ENCODE assay signal across 1 cellular context in the genomic region with DNA sequence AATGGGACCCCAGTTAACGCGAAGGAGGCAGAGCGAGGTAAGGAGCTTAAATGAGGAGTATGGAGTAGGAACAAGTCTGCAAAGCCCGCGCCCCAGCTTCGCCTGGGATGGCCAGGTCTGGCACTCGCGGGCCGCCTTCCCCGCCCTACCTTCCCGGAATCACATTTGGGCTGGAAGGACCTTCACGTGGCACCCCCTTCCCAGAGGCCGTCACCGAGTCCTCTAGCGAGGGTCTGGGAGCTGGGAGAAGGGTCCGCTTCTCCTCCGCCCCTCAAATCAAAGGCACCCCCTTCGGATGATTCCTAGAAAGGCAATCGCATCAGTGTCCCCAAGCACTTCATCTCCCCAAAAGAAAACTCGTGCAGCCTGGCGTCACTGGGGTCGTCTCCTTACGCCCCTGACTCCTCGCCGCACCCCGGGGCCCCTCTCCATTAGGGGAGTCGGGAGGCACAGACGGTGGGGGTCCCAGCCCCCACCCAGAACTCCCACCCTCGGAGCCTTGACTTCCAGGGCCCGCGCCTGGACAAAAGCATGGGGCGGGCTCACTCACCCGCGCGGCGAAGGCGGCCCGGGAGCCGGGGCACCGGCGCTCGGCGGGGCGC.
TF ChIP-seq lines count a peak whose summit lies in the region.

No MANE protein-coding gene starts in this region.

TF ChIP-seq in WTC11, 78 proteins besides CTCF, POLR2A, EP300 and RAD21 (continued from another document):
- TF ChIP-seq, protein P1, sequence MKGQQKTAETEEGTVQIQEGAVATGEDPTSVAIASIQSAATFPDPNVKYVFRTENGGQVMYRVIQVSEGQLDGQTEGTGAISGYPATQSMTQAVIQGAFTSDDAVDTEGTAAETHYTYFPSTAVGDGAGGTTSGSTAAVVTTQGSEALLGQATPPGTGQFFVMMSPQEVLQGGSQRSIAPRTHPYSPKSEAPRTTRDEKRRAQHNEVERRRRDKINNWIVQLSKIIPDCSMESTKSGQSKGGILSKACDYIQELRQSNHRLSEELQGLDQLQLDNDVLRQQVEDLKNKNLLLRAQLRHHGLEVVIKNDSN (CRISPR knock-in tag; IDR thresholded peaks at IDR 0.05) = no peak
- TF ChIP-seq GTF2I (CRISPR knock-in tag; conservative IDR thresholded peaks at IDR 0.05) (no peak), NR3C1 (CRISPR knock-in tag; conservative IDR thresholded peaks at IDR 0.05; ENCODE audit: low read depth) (no peak), ZNF423 (CRISPR knock-in tag; IDR thresholded peaks at IDR 0.05) (peak; percentile 30), SP1 (CRISPR knock-in tag; conservative IDR thresholded peaks at IDR 0.05) (no peak), TCF7 (CRISPR knock-in tag; IDR thresholded peaks at IDR 0.05; ENCODE audit: low read depth) (no peak), ZNF138 (CRISPR knock-in tag; conservative IDR thresholded peaks at IDR 0.05) (no peak)
